13 cellular contexts compared by ENCODE assay signal in the genomic region with DNA sequence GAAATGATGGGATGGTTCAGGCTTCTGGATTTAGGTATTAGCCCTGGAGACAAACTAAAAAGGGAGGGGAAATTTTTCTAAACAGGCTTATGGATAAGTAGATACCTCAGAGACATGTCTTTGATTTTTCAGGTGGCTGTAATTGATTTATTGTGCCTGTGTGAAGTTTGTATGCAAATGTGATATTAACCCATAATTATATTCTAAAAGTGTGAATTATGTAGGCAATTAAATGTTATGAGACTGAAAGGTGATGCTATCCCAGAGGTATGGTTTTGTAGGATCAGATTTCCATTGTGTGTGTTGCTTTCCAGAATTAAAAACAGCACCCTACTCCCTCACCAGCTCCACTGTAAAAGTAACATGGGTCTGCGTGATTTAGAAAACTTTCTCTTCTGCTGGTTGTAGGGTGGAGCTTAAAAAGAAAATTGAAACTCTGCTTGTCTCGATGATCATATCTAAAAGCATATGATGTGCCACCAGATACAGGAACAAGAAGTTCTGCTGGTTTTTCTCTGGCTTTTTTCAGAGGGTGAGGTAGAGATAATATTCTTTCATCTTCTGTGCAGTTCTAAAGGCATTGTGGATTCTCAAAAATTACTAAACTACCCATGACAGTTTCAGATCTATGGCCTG.
DNase-seq lines count a peak whose midpoint lies in the region; ATAC-seq and TF ChIP-seq lines count a peak whose summit lies in the region.
"Had no signal": no experiment of that assay in that cellular context is flagged by ENCODE, and none has a peak within 500 bp of the region (broad histone marks: within the 10 kb centered on the region; RNA-seq: fewer than 3 reads in every experiment).

No MANE protein-coding gene starts in this region.

- H3K9me3 Mint-ChIP-seq in activated T-helper 1 cell treated with anti-CD3 and anti-CD28 coated beads, Interleukin-12 subunit alpha, Interleukin-12 subunit beta, Interleukin-2, Interleukin-4 antibody, amounts not matched to agents 30 ng/mL and 10 ng/mL and 1 ng/mL, durations not matched to agents 14 hours and 24 hours and 36 hours: peaks cover 5% of the 10 kb centered on the region
- peaks cover 9 to 15% of the 10 kb centered on the region in 2 donors for H3K9me3 Mint-ChIP-seq in natural killer cell

- intact Hi-C loops in activated T-helper 1 cell treated with anti-CD3 and anti-CD28 coated beads, Interleukin-12 subunit alpha, Interleukin-12 subunit beta, Interleukin-2, Interleukin-4 antibody, amounts not matched to agents 30 ng/mL and 10 ng/mL and 1 ng/mL, durations not matched to agents 14 hours and 24 hours and 36 hours (cut with micrococcal nuclease): no loop called here
- intact Hi-C loops in natural killer cell (cut with micrococcal nuclease): no loop called here

- ATAC-seq in GM18517 (IDR thresholded peaks at IDR 0.05; ENCODE audit: unreplicated experiment): peak; percentile 79
- ATAC-seq in GM21390 (IDR thresholded peaks at IDR 0.05; ENCODE audit: unreplicated experiment): peak; percentile 94
- ATAC-seq in HG03095 (IDR thresholded peaks at IDR 0.05; ENCODE audit: unreplicated experiment): peak; percentile 90
- ATAC-seq in natural killer cell: no peak

- no peak overlapping the region for H3K4me3 Mint-ChIP-seq in activated T-helper 1 cell treated with anti-CD3 and anti-CD28 coated beads, Interleukin-12 subunit alpha, Interleukin-12 subunit beta, Interleukin-2, Interleukin-4 antibody, amounts not matched to agents 30 ng/mL and 10 ng/mL and 1 ng/mL, durations not matched to agents 14 hours and 24 hours and 36 hours
- no peak overlapping the region for H3K4me3 Mint-ChIP-seq in natural killer cell
- H3K4me3 Mint-ChIP-seq: stimulated activated naive CD8-positive, alpha-beta T cell treated with anti-CD3 and anti-CD28 coated beads, Interleukin-15, Interleukin-2, amounts not matched to agents 100 ng/mL and 50 ng/mL, for 24 hours had no signal

- DNase-seq in NCI-H748 treated with DMSO at 0.1 percent for 48 hours (lab: John Stamatoyannopoulos, UW): peak; percentile 84
- no peak for DNase-seq in RKO (ENCODE audit: low spot score)
- DNase-seq in HT-29 (ENCODE audit: low spot score): no peak
- DNase-seq in activated T-helper 1 cell treated with anti-CD3 and anti-CD28 coated beads, Interleukin-12 subunit alpha, Interleukin-12 subunit beta, Interleukin-2, Interleukin-4 antibody, amounts not matched to agents 30 ng/mL and 10 ng/mL and 1 ng/mL, durations not matched to agents 14 hours and 24 hours and 36 hours (ENCODE audit: low spot score): no peak
- no peak for DNase-seq in natural killer cell
- DNase-seq: IMR-90, naive B cell, NCI-H446 treated with DMSO at 0.1 percent for 48 hours, T-helper 1 cell had no signal

- no peaks in the 10 kb centered on the region for H3K4me1 Mint-ChIP-seq in activated T-helper 1 cell treated with anti-CD3 and anti-CD28 coated beads, Interleukin-12 subunit alpha, Interleukin-12 subunit beta, Interleukin-2, Interleukin-4 antibody, amounts not matched to agents 30 ng/mL and 10 ng/mL and 1 ng/mL, durations not matched to agents 14 hours and 24 hours and 36 hours (ENCODE audit: low read depth)
- H3K4me1 Mint-ChIP-seq in natural killer cell: no peaks in the 10 kb centered on the region

- H3K36me3 Mint-ChIP-seq in activated T-helper 1 cell treated with anti-CD3 and anti-CD28 coated beads, Interleukin-12 subunit alpha, Interleukin-12 subunit beta, Interleukin-2, Interleukin-4 antibody, amounts not matched to agents 30 ng/mL and 10 ng/mL and 1 ng/mL, durations not matched to agents 14 hours and 24 hours and 36 hours (ENCODE audit: low read depth): no peaks in the 10 kb centered on the region
- H3K36me3 Mint-ChIP-seq in natural killer cell: no peaks in the 10 kb centered on the region

- no peak overlapping the region for H3K27ac Mint-ChIP-seq in activated T-helper 1 cell treated with anti-CD3 and anti-CD28 coated beads, Interleukin-12 subunit alpha, Interleukin-12 subunit beta, Interleukin-2, Interleukin-4 antibody, amounts not matched to agents 30 ng/mL and 10 ng/mL and 1 ng/mL, durations not matched to agents 14 hours and 24 hours and 36 hours
- H3K27ac Mint-ChIP-seq in natural killer cell: no peak overlapping the region
- H3K27ac Mint-ChIP-seq: stimulated activated naive CD8-positive, alpha-beta T cell treated with anti-CD3 and anti-CD28 coated beads, Interleukin-15, Interleukin-2, amounts not matched to agents 100 ng/mL and 50 ng/mL, for 24 hours had no signal

- no peaks in the 10 kb centered on the region for H3K27me3 Mint-ChIP-seq in activated T-helper 1 cell treated with anti-CD3 and anti-CD28 coated beads, Interleukin-12 subunit alpha, Interleukin-12 subunit beta, Interleukin-2, Interleukin-4 antibody, amounts not matched to agents 30 ng/mL and 10 ng/mL and 1 ng/mL, durations not matched to agents 14 hours and 24 hours and 36 hours (ENCODE audit: insufficient read depth)
- H3K27me3 Mint-ChIP-seq in natural killer cell (ENCODE audit: low read depth in 2 of 2): no peaks in the 10 kb centered on the region
- H3K27me3 Mint-ChIP-seq: naive B cell; stimulated activated naive CD8-positive, alpha-beta T cell treated with anti-CD3 and anti-CD28 coated beads, Interleukin-15, Interleukin-2, amounts not matched to agents 100 ng/mL and 50 ng/mL, for 24 hours had no signal

- no peak for TF ChIP-seq CTCF in natural killer cell (IDR thresholded peaks at IDR 0.05)

Comparison
In these comparisons a context has a peak if more than half of its experiments do, and no peak if none do; other contexts are left out.
1. ATAC-seq: peak in GM18517 (single experiment), GM21390 (single experiment) and HG03095 (single experiment); none in natural killer cell (0 of 3).